In the genomic region with DNA sequence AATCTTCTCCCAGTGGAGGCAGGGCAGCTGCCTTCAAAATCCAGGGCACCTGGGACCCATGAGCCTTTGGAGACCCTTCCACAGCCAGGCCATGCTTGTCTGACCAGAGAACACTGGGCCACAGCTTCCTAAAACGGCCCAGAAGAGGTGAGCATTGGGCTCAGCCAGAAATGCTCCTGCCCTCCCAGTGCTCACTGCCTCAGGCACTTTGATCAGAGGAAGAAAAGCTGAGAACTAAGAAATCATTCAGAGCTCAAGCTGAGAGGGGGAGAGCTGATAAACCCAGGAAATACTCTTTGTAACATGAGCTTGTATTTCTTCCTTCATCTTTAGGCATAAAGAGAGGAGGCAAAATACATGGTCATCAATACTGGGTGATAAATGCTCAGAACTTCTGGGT, we compare ENCODE assay signal across 27 cellular contexts.
"Had no signal": no experiment of that assay in that cellular context is flagged by ENCODE, and none has a peak within 500 bp of the region (broad histone marks: within the 10 kb centered on the region; RNA-seq: fewer than 3 reads in every experiment).

No MANE protein-coding gene starts in this region.

- H3K27ac ChIP-seq: breast epithelium, SJSA1, VCaP had no signal

- H3K9me3 Mint-ChIP-seq: activated CD4-positive, alpha-beta memory T cell treated with anti-CD3 and anti-CD28 coated beads, Interleukin-2, amount 10 ng/mL, durations not matched to agents 7 days and 5 days; activated naive CD4-positive, alpha-beta T cell treated with anti-CD3 and anti-CD28 coated beads, Interleukin-2, amount 50 U/mL, for 24 hours had no signal

- FAIRE-seq: K562, RCC 7860, TTC549 had no signal

- H3K4me3 ChIP-seq: breast epithelium, K562, SJSA1 had no signal

- DNase-seq: activated CD4-positive, alpha-beta memory T cell treated with anti-CD3 and anti-CD28 coated beads, Interleukin-2, amount 10 ng/mL, durations not matched to agents 7 days and 5 days; activated CD4-positive, alpha-beta T cell treated with anti-CD3 and anti-CD28 coated beads for 36 hours; activated CD4-positive, alpha-beta T cell treated with anti-CD3 and anti-CD28 coated beads, Interleukin-2, amount 50 U/mL, for 1 hour; activated naive CD4-positive, alpha-beta T cell; activated T-cell treated with anti-CD3 and anti-CD28 coated beads for 4 hours; aorta; caudate nucleus; Karpas-422; MM.1S; NCI-H1048; NCI-H146; NCI-H187 treated with DMSO at 0.1 percent for 48 hours; NCI-H2081 treated with DMSO at 0.1 percent for 48 hours; NCI-H446; NCI-H524 treated with DMSO at 0.1 percent for 48 hours; NCI-H82; PC-3; SHP77; T-helper 17 cell; T1000 had no signal

- H3K27me3 ChIP-seq: breast epithelium, SJSA1 had no signal

- H3K27me3 Mint-ChIP-seq: activated CD4-positive, alpha-beta memory T cell treated with anti-CD3 and anti-CD28 coated beads, Interleukin-2, amount 10 ng/mL, durations not matched to agents 7 days and 5 days had no signal

- H3K27ac Mint-ChIP-seq: activated CD4-positive, alpha-beta memory T cell treated with anti-CD3 and anti-CD28 coated beads, Interleukin-2, amount 10 ng/mL, durations not matched to agents 7 days and 5 days; activated CD4-positive, alpha-beta T cell treated with anti-CD3 and anti-CD28 coated beads for 36 hours; activated naive CD4-positive, alpha-beta T cell treated with anti-CD3 and anti-CD28 coated beads, Interleukin-2, amount 50 U/mL, for 24 hours; T-helper 17 cell had no signal

- H3K4me1 Mint-ChIP-seq: activated CD4-positive, alpha-beta memory T cell treated with anti-CD3 and anti-CD28 coated beads, Interleukin-2, amount 10 ng/mL, durations not matched to agents 7 days and 5 days; activated CD4-positive, alpha-beta T cell treated with anti-CD3 and anti-CD28 coated beads for 36 hours; activated naive CD4-positive, alpha-beta T cell treated with anti-CD3 and anti-CD28 coated beads, Interleukin-2, amount 50 U/mL, for 24 hours; T-helper 17 cell had no signal

- H3K36me3 ChIP-seq: breast epithelium, SJSA1 had no signal

- H3K36me3 Mint-ChIP-seq: activated naive CD4-positive, alpha-beta T cell treated with anti-CD3 and anti-CD28 coated beads, Interleukin-2, amount 50 U/mL, for 24 hours had no signal

- H3K4me1 ChIP-seq: breast epithelium, SJSA1 had no signal

- H3K4me3 Mint-ChIP-seq: activated CD4-positive, alpha-beta memory T cell treated with anti-CD3 and anti-CD28 coated beads, Interleukin-2, amount 10 ng/mL, durations not matched to agents 7 days and 5 days; activated CD4-positive, alpha-beta T cell treated with anti-CD3 and anti-CD28 coated beads for 36 hours; activated naive CD4-positive, alpha-beta T cell treated with anti-CD3 and anti-CD28 coated beads, Interleukin-2, amount 50 U/mL, for 24 hours; T-helper 17 cell had no signal

- H3K9me3 ChIP-seq: breast epithelium, SJSA1 had no signal
